ENCODE assay signal across 18 cellular contexts in genomic region chr14:38366374-38366773, GRCh38.
"Had no signal": no experiment of that assay in that cellular context is flagged by ENCODE, and none has a peak within 500 bp of the region (broad histone marks: within the 10 kb centered on the region; RNA-seq: fewer than 3 reads in every experiment).

No MANE protein-coding gene starts in this region.

- H3K4me1 ChIP-seq: sigmoid colon, vagina had no signal

- ATAC-seq: activated CD8-positive, alpha-beta T cell treated with anti-CD3 and anti-CD28 coated beads for 36 hours; activated T-helper 17 cell treated with anti-CD3 and anti-CD28 coated beads, Interleukin-2, amount 50 U/mL, for 72 hours; natural killer cell; stimulated activated effector memory CD8-positive, alpha-beta T cell treated with anti-CD3 and anti-CD28 coated beads, Interleukin-12 subunit alpha, Interleukin-12 subunit beta, amount 100 ng/mL, for 72 hours had no signal

- H3K4me3 ChIP-seq: heart right ventricle, ovary, sigmoid colon, stomach, vagina had no signal

- H3K9me3 ChIP-seq: heart right ventricle, ovary, sigmoid colon, stomach, vagina had no signal

- H3K36me3 ChIP-seq: heart right ventricle, ovary, sigmoid colon, stomach, vagina had no signal

- H3K27me3 ChIP-seq: heart right ventricle, ovary, sigmoid colon, stomach, vagina had no signal

- H3K27ac ChIP-seq: ovary, sigmoid colon, stomach, vagina had no signal

- DNase-seq: activated CD4-positive, alpha-beta T cell treated with anti-CD3 and anti-CD28 coated beads, Interleukin-2, amount 10 ng/mL, durations not matched to agents 24 days and 14 days; activated CD8-positive, alpha-beta T cell treated with anti-CD3 and anti-CD28 coated beads for 36 hours; activated naive CD4-positive, alpha-beta T cell; activated naive CD8-positive, alpha-beta T cell treated with anti-CD3 and anti-CD28 coated beads for 36 hours; activated T-cell treated with anti-CD3 and anti-CD28 coated beads, Interleukin-2, amount 50 U/mL, for 1 hour; amniotic stem cell; caudate nucleus; erythroblast; heart right ventricle; natural killer cell; ovary; sigmoid colon; stimulated activated CD4-positive, alpha-beta T cell treated with anti-CD3 and anti-CD28 coated beads, Interleukin-4, amount 100 ng/mL, for 24 hours; stomach; trophoblast cell had no signal
